Comparison of ENCODE assay signal across 1 cellular context in genomic region chr1:21937372-21938121, GRCh38.
TF ChIP-seq lines count a peak whose summit lies in the region.

No MANE protein-coding gene starts in this region.

TF ChIP-seq in K562, 482 proteins besides CTCF, POLR2A, EP300 and RAD21 (continued from another document):
- TF ChIP-seq CLOCK (CRISPR knock-in tag; IDR thresholded peaks at IDR 0.05; ENCODE audit: borderline replicate concordance) (no peak), ATF6 (CRISPR knock-in tag; IDR thresholded peaks at IDR 0.05) (no peak), POLR2H (tag; IDR thresholded peaks at IDR 0.05; ENCODE audit: low read depth) (no peak), GTF2E2 (tag; IDR thresholded peaks at IDR 0.05) (no peak), HSF4 (CRISPR knock-in tag; IDR thresholded peaks at IDR 0.05; ENCODE audit: borderline replicate concordance) (0 out of 2 replicates have a peak, but pooled peaks have one; percentile 47), ELF1 (tag; IDR thresholded peaks at IDR 0.05) (no peak), ZBED1 (IDR thresholded peaks at IDR 0.05) (no peak), SAFB (IDR thresholded peaks at IDR 0.05; ENCODE audit: borderline replicate concordance, low read depth, low read length) (peak; percentile 84; the same call in 1 of the 2 replicates), RB1 (IDR thresholded peaks at IDR 0.05; ENCODE audit: low read depth) (peak; percentile 87), POLR2AphosphoS5 (IDR thresholded peaks at IDR 0.05; ENCODE audit: control insufficient read depth, insufficient read depth, low read depth, low read length) (no peak), UBTF (IDR thresholded peaks at IDR 0.05; ENCODE audit: borderline replicate concordance in 1 of 2, low read depth in 2 of 2, low read length in 2 of 2) (0 out of 4 replicates have a peak, but pooled peaks of 1 of the 2 experiments have one; percentile 9), SOX6 (IDR thresholded peaks at IDR 0.05) (peak; percentile 40; the same call in 1 of the 2 replicates), RBM39 (optimal IDR thresholded peaks at IDR 0.05; ENCODE audit: low read depth, low read length) (no peak), MTA3 (IDR thresholded peaks at IDR 0.05; ENCODE audit: borderline replicate concordance) (peak; percentile 87), TCF7L2 (IDR thresholded peaks at IDR 0.05; ENCODE audit: low read depth, low read length) (no peak), ZNF280B (CRISPR knock-in tag; IDR thresholded peaks at IDR 0.05) (no peak), MAFF (IDR thresholded peaks at IDR 0.05; ENCODE audit: low read length) (no peak), MBD2 (IDR thresholded peaks at IDR 0.05; ENCODE audit: borderline replicate concordance, low read depth) (no peak), ATF4 (CRISPR knock-in tag; IDR thresholded peaks at IDR 0.05) (no peak), TAF9B (IDR thresholded peaks at IDR 0.05; ENCODE audit: partially characterized antibody) (no peak), NFIX (CRISPR knock-in tag; IDR thresholded peaks at IDR 0.05; ENCODE audit: low read depth) (no peak), RFX1 (IDR thresholded peaks at IDR 0.05) (no peak), ZSCAN29 (IDR thresholded peaks at IDR 0.05) (no peak; the same call in 1 of the 2 replicates)
TF ChIP-seq in K562: peak in this region for 128.
